In genomic region chr9:70159630-70160029, GRCh38 we compare ENCODE assay signal across 1 cellular context.
TF ChIP-seq lines count a peak whose summit lies in the region.

No MANE protein-coding gene starts in this region.

TF ChIP-seq in GM23338, 12 proteins besides CTCF, POLR2A, EP300 and RAD21 (continued from another document):
- TF ChIP-seq ZNF462 (CRISPR knock-in tag; IDR thresholded peaks at IDR 0.05): no peak
